ENCODE assay signal across 23 cellular contexts in genomic region chr1:34871443-34872132, GRCh38. TPM values are rescaled to one million over a fixed set of nuclear protein-coding genes. Genes with fewer than 3 reads are reported as not detected.
DNase-seq lines count a peak whose midpoint lies in the region; ATAC-seq and TF ChIP-seq lines count a peak whose summit lies in the region.
"Had no signal": no experiment of that assay in that cellular context is flagged by ENCODE, and none has a peak within 500 bp of the region (broad histone marks: within the 10 kb centered on the region; RNA-seq: fewer than 3 reads in every experiment).

No MANE protein-coding gene starts in this region.

- H3K36me3 ChIP-seq in CD8-positive, alpha-beta T cell (ENCODE audit: insufficient read depth, low read length) = no peaks in the 10 kb centered on the region
- H3K36me3 ChIP-seq: Peyer's patch, SJSA1 had no signal

- no peaks in the 10 kb centered on the region for H3K36me3 Mint-ChIP-seq in CD8-positive, alpha-beta T cell
- H3K36me3 Mint-ChIP-seq: activated naive CD4-positive, alpha-beta T cell treated with anti-CD3 and anti-CD28 coated beads, Interleukin-2, amount 10 ng/mL, durations not matched to agents 7 days and 5 days; CD14-positive monocyte had no signal

- H3K27ac ChIP-seq in CD8-positive, alpha-beta T cell (ENCODE audit: low read depth, low read length) = no peak overlapping the region
- H3K27ac ChIP-seq: Peyer's patch, SJSA1, skin epidermis had no signal

- H3K4me3 ChIP-seq in CD8-positive, alpha-beta T cell (ENCODE audit: low read depth, low read length) = no peak overlapping the region
- H3K4me3 ChIP-seq: GM23338, Peyer's patch, SJSA1, skin epidermis had no signal

- CTCF ChIA-PET in CD8-positive, alpha-beta T cell (lab: Charles Lee) = interaction anchor here (0.9 to 11.2 kb wide), 4 partner anchors 12 to 16 kb away, joined by 3 to 129 read pairs (median 6); partner anchors contain the start of gene SMIM12

- H3K27me3 Mint-ChIP-seq in CD8-positive, alpha-beta T cell (ENCODE audit: low read depth) = peaks cover 16% of the 10 kb centered on the region

- peak; percentile 59 for ATAC-seq in CD8-positive, alpha-beta T cell
- no peak for ATAC-seq in HG03139 (IDR thresholded peaks at IDR 0.05; ENCODE audit: unreplicated experiment)
- ATAC-seq: activated CD8-positive, alpha-beta T cell treated with anti-CD3 and anti-CD28 coated beads, Interleukin-2, amount 10 ng/mL, durations not matched to agents 7 days and 5 days; GM23338 had no signal

- peaks cover 27% of the 10 kb centered on the region for H3K4me1 ChIP-seq in CD8-positive, alpha-beta T cell (ENCODE audit: insufficient read depth, low read length)

- TF ChIP-seq CTCF in CD8-positive, alpha-beta T cell (IDR thresholded peaks at IDR 0.05) = no peak

- no peaks in the 10 kb centered on the region for H3K9me3 ChIP-seq in CD8-positive, alpha-beta T cell (ENCODE audit: low read length)
- H3K9me3 ChIP-seq: Peyer's patch, SJSA1 had no signal

- H3K27ac Mint-ChIP-seq in CD8-positive, alpha-beta T cell = peak overlapping the region; percentile 81
- H3K27ac Mint-ChIP-seq: activated CD8-positive, alpha-beta T cell treated with anti-CD3 and anti-CD28 coated beads, Interleukin-2, amount 10 ng/mL, durations not matched to agents 7 days and 5 days; activated naive CD4-positive, alpha-beta T cell treated with anti-CD3 and anti-CD28 coated beads, Interleukin-2, amount 10 ng/mL, durations not matched to agents 7 days and 5 days; CD14-positive monocyte; GM23338 had no signal

- no peaks in the 10 kb centered on the region for H3K27me3 ChIP-seq in CD8-positive, alpha-beta T cell (ENCODE audit: insufficient read depth, low read length)
- H3K27me3 ChIP-seq: Peyer's patch had no signal

- intact Hi-C loops in CD8-positive, alpha-beta T cell (cut with DNase I, micrococcal nuclease) = no loop called here
- intact Hi-C loops in posterior cingulate gyrus (cut with DNase I) = loop anchor here (5.0 kb wide), 1 partner anchor 51 kb away; no protein-coding TSS in a partner anchor

- no peak for DNase-seq in CD8-positive, alpha-beta T cell
- DNase-seq in LHCN-M2 (ENCODE audit: low read depth) (peak; percentile 13), cerebellum (ENCODE audit: low spot score) (peak; percentile 37), posterior cingulate gyrus (peak in 7 of 10 donors; percentile 55 to 91 (median 77)), kidney tubule cell (ENCODE audit: low spot score) (no peak), HK-2 (ENCODE audit: unreplicated experiment) (no peak)
- DNase-seq: activated CD4-positive, CD25-positive, alpha-beta regulatory T cell treated with anti-CD3 and anti-CD28 coated beads, Interleukin-2, amount 50 U/mL, for 72 hours; activated CD8-positive, alpha-beta T cell treated with anti-CD3 and anti-CD28 coated beads, Interleukin-2, amount 10 ng/mL, durations not matched to agents 7 days and 5 days; activated naive CD4-positive, alpha-beta T cell treated with anti-CD3 and anti-CD28 coated beads, Interleukin-2, amount 10 ng/mL, durations not matched to agents 7 days and 5 days; activated T-cell treated with anti-CD3 and anti-CD28 coated beads, Interleukin-2, amount 50 U/mL, for 4 hours; central memory CD4-positive, alpha-beta T cell; GF-D8; KG1; kidney glomerular epithelial cell; mammary epithelial cell; NCI-H526 treated with DMSO at 0.1 percent for 48 hours; Peyer's patch; T-helper 1 cell had no signal

- POLR2A ChIA-PET in CD8-positive, alpha-beta T cell (lab: Charles Lee) = interaction anchor here (1.2 kb wide), 1 partner anchor 12 kb away, joined by 3 read pairs; the partner anchor contains the start of gene SMIM12

- H3K4me1 Mint-ChIP-seq in CD8-positive, alpha-beta T cell (ENCODE audit: low read depth) = peaks cover 27% of the 10 kb centered on the region

- H3K4me3 Mint-ChIP-seq in CD8-positive, alpha-beta T cell = peak overlapping the region; percentile 59
- H3K4me3 Mint-ChIP-seq: activated CD8-positive, alpha-beta T cell treated with anti-CD3 and anti-CD28 coated beads, Interleukin-2, amount 10 ng/mL, durations not matched to agents 7 days and 5 days; activated naive CD4-positive, alpha-beta T cell treated with anti-CD3 and anti-CD28 coated beads, Interleukin-2, amount 10 ng/mL, durations not matched to agents 7 days and 5 days; activated T-cell treated with anti-CD3 and anti-CD28 coated beads, Interleukin-2, amount 50 U/mL, for 4 hours; CD14-positive monocyte; GM23338 had no signal

- H3K9me3 Mint-ChIP-seq in CD8-positive, alpha-beta T cell = no peaks in the 10 kb centered on the region
- H3K9me3 Mint-ChIP-seq: activated naive CD4-positive, alpha-beta T cell treated with anti-CD3 and anti-CD28 coated beads, Interleukin-2, amount 10 ng/mL, durations not matched to agents 7 days and 5 days; activated T-cell treated with anti-CD3 and anti-CD28 coated beads, Interleukin-2, amount 50 U/mL, for 4 hours; GM23338 had no signal

RNA-seq across cellular contexts. Expression of gene SMIM12, which starts 12.0 kb away (rescaled TPM):
- 10 to 100 TPM; 46.6 to 48.7 TPM for total RNA-seq in CD8-positive, alpha-beta T cell
- total RNA-seq in LHCN-M2 (2014; rRNA removed) (36.4 and 37.5 TPM in 2 replicates), cerebellum (14.2 TPM)
- 42.5 TPM for polyA plus RNA-seq in LHCN-M2 (2012)

RNA-seq across cellular contexts. Expression of gene DLGAP3, which starts 57.9 kb away (rescaled TPM):
- total RNA-seq in CD8-positive, alpha-beta T cell = under 1 TPM; 0.44 to 0.76 TPM
- 0.06 TPM in 1 of 2 replicates, not detected in the other for total RNA-seq in LHCN-M2 (2014; rRNA removed)
- 0.05 TPM for polyA plus RNA-seq in LHCN-M2 (2012)
- total RNA-seq in cerebellum = 15.5 TPM
- total RNA-seq: SJSA1 had no signal

Comparison
In these comparisons a context has a peak if more than half of its experiments do, and no peak if none do; other contexts are left out.
1. DNase-seq: peak in LHCN-M2 (single experiment), cerebellum (single experiment) and posterior cingulate gyrus (7 of 10); none in CD8-positive, alpha-beta T cell (0 of 7), kidney tubule cell (single experiment) and HK-2 (single experiment).